In the genomic region with DNA sequence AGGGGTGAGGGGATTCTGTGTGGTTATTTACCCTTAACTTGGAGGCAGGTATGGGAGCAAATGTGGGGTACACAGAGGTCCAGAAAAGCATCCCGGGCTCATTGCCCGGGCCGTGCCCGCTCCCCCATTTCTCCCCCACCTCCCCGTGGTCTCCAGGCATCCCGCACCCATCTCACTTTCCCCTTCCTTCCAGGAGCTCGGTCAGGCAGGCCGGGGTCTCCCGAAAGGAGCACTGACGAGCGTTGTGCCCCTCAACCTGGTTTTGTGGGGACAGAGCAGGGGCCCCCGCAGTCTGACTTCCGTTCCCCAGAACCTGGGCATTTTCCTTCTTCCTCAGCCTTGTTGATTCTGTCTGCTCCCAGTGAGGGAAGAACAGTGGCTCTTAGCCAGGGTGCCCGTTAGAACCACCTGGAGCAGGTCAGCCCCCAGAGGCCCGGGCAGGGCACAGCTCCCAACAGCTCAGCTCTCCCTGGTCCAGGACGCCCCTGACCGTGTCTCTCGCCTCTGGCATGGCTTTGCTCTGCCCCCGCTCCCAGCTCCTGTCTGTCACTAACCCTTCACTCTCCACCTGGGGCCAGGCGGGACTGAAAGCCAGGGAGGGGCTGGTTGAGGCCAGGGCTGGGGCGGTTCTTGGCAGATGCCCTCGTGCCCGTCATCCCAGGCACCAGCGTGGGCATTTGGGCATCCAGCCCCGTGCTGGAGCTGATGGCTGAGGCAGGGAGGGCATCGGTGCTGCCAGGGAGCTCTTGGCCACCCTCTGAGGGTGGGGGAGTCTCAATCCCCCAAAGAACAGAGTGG, we compare ENCODE assay signal across 9 cellular contexts. TPM values are rescaled to one million over a fixed set of nuclear protein-coding genes. Genes with fewer than 3 reads are reported as not detected.
DNase-seq lines count a peak whose midpoint lies in the region; ATAC-seq and TF ChIP-seq lines count a peak whose summit lies in the region.
"Had no signal": no experiment of that assay in that cellular context is flagged by ENCODE, and none has a peak within 500 bp of the region (broad histone marks: within the 10 kb centered on the region; RNA-seq: fewer than 3 reads in every experiment).

No MANE protein-coding gene starts in this region.

- ATAC-seq in HG03432 (IDR thresholded peaks at IDR 0.05; ENCODE audit: unreplicated experiment), result no peak

- H3K36me3 Mint-ChIP-seq in activated naive CD4-positive, alpha-beta T cell treated with anti-CD3 and anti-CD28 coated beads, Interleukin-2, amount 50 U/mL, for 24 hours, result no peaks in the 10 kb centered on the region

- peak overlapping the region; percentile 65 for H3K9ac ChIP-seq in mucosa of stomach (ENCODE audit: low read length)

- intact Hi-C loops in uterus (cut with DNase I; ENCODE audit: low total_unique reads), result no loop called here

- H3K36me3 ChIP-seq in mucosa of stomach (ENCODE audit: control insufficient read depth, insufficient read depth, low read length) (peaks cover 8% of the 10 kb centered on the region), uterus (no peaks in the 10 kb centered on the region)

- peaks cover 45% of the 10 kb centered on the region for H3K4me1 ChIP-seq in mucosa of stomach (ENCODE audit: control insufficient read depth, insufficient read depth, low read length)
- no peaks in the 10 kb centered on the region for H3K4me1 ChIP-seq in uterus

- no peak for TF ChIP-seq CTCF in uterus (IDR thresholded peaks at IDR 0.05)

- no peak overlapping the region for H3K4me3 Mint-ChIP-seq in activated naive CD4-positive, alpha-beta T cell treated with anti-CD3 and anti-CD28 coated beads, Interleukin-2, amount 50 U/mL, for 24 hours
- H3K4me3 Mint-ChIP-seq: activated B cell treated with CpG ODN at 0.5 μM for 24 hours had no signal

- no peaks in the 10 kb centered on the region for H3K9me3 Mint-ChIP-seq in activated naive CD4-positive, alpha-beta T cell treated with anti-CD3 and anti-CD28 coated beads, Interleukin-2, amount 50 U/mL, for 24 hours
- H3K9me3 Mint-ChIP-seq: activated B cell treated with CpG ODN at 0.5 μM for 24 hours had no signal

- H3K4me1 Mint-ChIP-seq in activated naive CD4-positive, alpha-beta T cell treated with anti-CD3 and anti-CD28 coated beads, Interleukin-2, amount 50 U/mL, for 24 hours, result peaks cover 17% of the 10 kb centered on the region

- H3K9me3 ChIP-seq in mucosa of stomach (ENCODE audit: control insufficient read depth, low read length) (no peaks in the 10 kb centered on the region), uterus (no peaks in the 10 kb centered on the region)

- H3K4me3 ChIP-seq in mucosa of stomach (ENCODE audit: low read length) (no peak overlapping the region), uterus (peak overlapping the region; percentile 35 to 42)

- H3K27me3 ChIP-seq in mucosa of stomach (ENCODE audit: control insufficient read depth, insufficient read depth, low read length) (no peaks in the 10 kb centered on the region), uterus (no peaks in the 10 kb centered on the region)

- H3K27ac ChIP-seq in epithelial cell of prostate (peak overlapping the region; percentile 73), uterus (peak overlapping the region; percentile 88 to 95)

- H3K27me3 Mint-ChIP-seq in activated naive CD4-positive, alpha-beta T cell treated with anti-CD3 and anti-CD28 coated beads, Interleukin-2, amount 50 U/mL, for 24 hours, result no peaks in the 10 kb centered on the region
- H3K27me3 Mint-ChIP-seq: activated B cell treated with CpG ODN at 0.5 μM for 24 hours had no signal

- DNase-seq in activated naive CD4-positive, alpha-beta T cell treated with anti-CD3 and anti-CD28 coated beads, Interleukin-2, amount 50 U/mL, for 16 hours, result no peak
- DNase-seq in epithelial cell of prostate (ENCODE audit: low read depth, low spot score), result no peak
- DNase-seq in uterus, result no peak
- no peak for DNase-seq in GF-D8 (lab: John Stamatoyannopoulos, UW)
- DNase-seq in GDM1 (lab: John Stamatoyannopoulos, UW), result no peak
- DNase-seq: activated B cell treated with CpG ODN at 0.5 μM for 24 hours had no signal

- no peak for TF ChIP-seq POLR2A in uterus (IDR thresholded peaks at IDR 0.05)

- peak overlapping the region; percentile 51 for H3K27ac Mint-ChIP-seq in activated naive CD4-positive, alpha-beta T cell treated with anti-CD3 and anti-CD28 coated beads, Interleukin-2, amount 50 U/mL, for 24 hours

RNA-seq across cellular contexts. Expression of gene NUDT16L1, which starts 12.5 kb away (rescaled TPM):
- total RNA-seq in uterus, result 10 to 100 TPM; 15.4 to 48.3 (median 33.1) TPM

RNA-seq across cellular contexts. Expression of gene ANKS3, which starts 53.2 kb away (rescaled TPM):
- 10 to 100 TPM in 3 of 4 donors, 1 to 10 TPM in 1; 2.4 to 51.7 (median 33.1) TPM for total RNA-seq in uterus

RNA-seq across cellular contexts. Expression of gene DNAAF8, which starts 53.5 kb away (rescaled TPM):
- total RNA-seq in uterus, result 1 to 10 TPM in 1 of 4 donors, under 1 TPM in 1, not detected in 2; 0.67 to 3.5 TPM

RNA-seq across cellular contexts. Expression of gene MGRN1, which starts 56.2 kb away (rescaled TPM):
- 100 to 1,000 TPM in 1 of 4 donors, 10 to 100 TPM in 3; 19.0 to 107 (median 68.6) TPM for total RNA-seq in uterus
